8 cellular contexts compared by ENCODE assay signal in genomic region chrX:70444326-70445196, GRCh38. TPM values are rescaled to one million over a fixed set of nuclear protein-coding genes. Genes with fewer than 3 reads are reported as not detected.
DNase-seq lines count a peak whose midpoint lies in the region; FAIRE-seq and TF ChIP-seq lines count a peak whose summit lies in the region.

DLG3 (plus strand) TSS chrX:70444835; CDS start chrX:70445202, 367 bp downstream.

- no peaks in the 10 kb centered on the region for H3K9me1 ChIP-seq in keratinocyte (ENCODE audit: control insufficient read depth, extremely low read depth, insufficient read depth, low read length)

- intact Hi-C loops in MCF 10A (cut with micrococcal nuclease): no loop called here

- H3K27me3 ChIP-seq in keratinocyte (ENCODE audit: control insufficient read depth, extremely low read depth, insufficient read depth, low read length): peaks cover 34% of the 10 kb centered on the region

- CTCF ChIA-PET in MCF 10A (lab: Yijun Ruan, JAX): interaction anchor here (0.6 to 2.3 kb wide), 8 partner anchors 7 to 276 kb away, joined by 3 to 10 read pairs (median 4); no protein-coding TSS in a partner anchor

- no peak within 1 kb of the TSS for H3K4me3 Mint-ChIP-seq in MCF 10A (ENCODE audit: unreplicated experiment)

- no peak within 1 kb of the TSS for H3K27ac ChIP-seq in keratinocyte (ENCODE audit: control insufficient read depth, insufficient read depth, low read length)
- peak within 1 kb of the TSS; percentile 47 for H3K27ac ChIP-seq in substantia nigra (ENCODE audit: low read depth, low read length, poor library complexity, severe bottlenecking)

- POLR2A ChIA-PET in MCF 10A (lab: Yijun Ruan, JAX): interaction anchor here (0.6 kb wide), 1 partner anchor 1612 kb away, joined by 3 read pairs; no protein-coding TSS in a partner anchor

- H3K9me3 ChIP-seq in keratinocyte (ENCODE audit: control insufficient read depth, low read depth, low read length): no peaks in the 10 kb centered on the region

- no peak within 1 kb of the TSS for H3K4me2 ChIP-seq in keratinocyte (ENCODE audit: control insufficient read depth, extremely low read depth, insufficient read depth, low read depth, low read length)

- dilution Hi-C loops in keratinocyte (cut with MboI; ENCODE audit: extremely low pct_ligation_motif_present, low sequenced_read_pairs): no loop called here

- no peak for TF ChIP-seq POLR2A in erythroblast (IDR thresholded peaks at IDR 0.05; ENCODE audit: low read length)

- peak; percentile 42 for DNase-seq in activated CD4-positive, alpha-beta T cell treated with anti-CD3 and anti-CD28 coated beads for 48 hours
- DNase-seq in activated CD4-positive, alpha-beta T cell treated with anti-CD3 and anti-CD28 coated beads for 1 hour: no peak
- peak; percentile 57 for DNase-seq in NCI-H345 treated with DMSO at 0.1 percent for 48 hours (lab: John Stamatoyannopoulos, UW; ENCODE audit: unreplicated experiment)
- DNase-seq in MCF 10A (ENCODE audit: unreplicated experiment): peak; percentile 23
- DNase-seq in keratinocyte (ENCODE audit: low read depth, low spot score): no peak
- peak in 43 of 49 donors; percentile 1 to 75 (median 34) for DNase-seq in substantia nigra (lab: John Stamatoyannopoulos, UW)
- no peak for DNase-seq in erythroblast (lab: John Stamatoyannopoulos, UW)
- no peak for DNase-seq in cortex of kidney (lab: John Stamatoyannopoulos, UW)

- no peak for TF ChIP-seq CTCF in MCF 10A (IDR thresholded peaks at IDR 0.05; ENCODE audit: unreplicated experiment)
- TF ChIP-seq CTCF in keratinocyte (optimal IDR thresholded peaks at IDR 0.05 in 1 of 3, IDR thresholded peaks at IDR 0.05 in 1 of 3, conservative IDR thresholded peaks at IDR 0.05 in 1 of 3; ENCODE audit: extremely low read depth in 1 of 3, insufficient read depth in 2 of 3, low read length in 3 of 3): no peak

- no peaks in the 10 kb centered on the region for H3K4me1 Mint-ChIP-seq in MCF 10A (ENCODE audit: insufficient read depth, unreplicated experiment)

- peaks cover 52% of the 10 kb centered on the region for H3K27me3 Mint-ChIP-seq in MCF 10A (ENCODE audit: insufficient read depth, unreplicated experiment)

- no peaks in the 10 kb centered on the region for H3K36me3 ChIP-seq in keratinocyte (ENCODE audit: control insufficient read depth in 2 of 2, extremely low read depth in 1 of 2, insufficient read depth in 2 of 2, low read length in 2 of 2)

- no peak within 1 kb of the TSS for H3K4me3 ChIP-seq in keratinocyte (ENCODE audit: control insufficient read depth in 2 of 3, extremely low read depth in 1 of 3, insufficient read depth in 2 of 3, low read depth in 1 of 3, low read length in 3 of 3)

- no peaks in the 10 kb centered on the region for H3K36me3 Mint-ChIP-seq in MCF 10A (ENCODE audit: insufficient read depth, unreplicated experiment)

- no peaks in the 10 kb centered on the region for H3K79me2 ChIP-seq in keratinocyte (ENCODE audit: control insufficient read depth, insufficient read depth, low read length)

- no peak for FAIRE-seq in keratinocyte (lab: Jason Lieb, UNC)

- H3K9me3 Mint-ChIP-seq in MCF 10A (ENCODE audit: unreplicated experiment): no peaks in the 10 kb centered on the region

- no TSS peak for BruUV-seq in MCF 10A (replicated peaks; lab: Mats Ljungman, UMichigan)

- H4K20me1 ChIP-seq in keratinocyte (ENCODE audit: control insufficient read depth, extremely low read depth, insufficient read depth, low read length): no peaks in the 10 kb centered on the region

- no peaks in the 10 kb centered on the region for H3K4me1 ChIP-seq in keratinocyte (ENCODE audit: control insufficient read depth, extremely low read depth, insufficient read depth, low read length)

- no peak within 1 kb of the TSS for H3K27ac Mint-ChIP-seq in MCF 10A (ENCODE audit: low read depth, unreplicated experiment)

- no peak within 1 kb of the TSS for H2AFZ ChIP-seq in keratinocyte (ENCODE audit: control insufficient read depth, low read length)

- no peak within 1 kb of the TSS for H3K9ac ChIP-seq in keratinocyte (ENCODE audit: control insufficient read depth, extremely low read depth, insufficient read depth, low read length)

RNA-seq across cellular contexts. Expression of gene DLG3, which starts in this region (rescaled TPM):
- 12.8 and 20.1 TPM in 2 replicates for total RNA-seq in MCF 10A (2022)
- polyA plus RNA-seq in keratinocyte: 5.9 to 10.1 TPM (median 8.7 TPM) in 3 replicates
- polyA plus RNA-seq in keratinocyte (2011; ENCODE audit: low read depth): 11.7 TPM
- 5.4 and 8.1 TPM in 2 replicates for polyA plus RNA-seq in keratinocyte (2011; cell fraction: cytosol; rRNA removed)
- 6.2 and 6.8 TPM in 2 replicates for polyA plus RNA-seq in keratinocyte (2011; cell fraction: nucleus; rRNA removed)
- polyA plus RNA-seq in keratinocyte (2012; ENCODE audit: low replicate concordance): 5.0 and 6.5 TPM in 2 replicates
- polyA minus RNA-seq in keratinocyte: 5.0 to 11.3 TPM (median 5.9 TPM) in 3 replicates
- 1.3 TPM for polyA minus RNA-seq in keratinocyte (2011; cell fraction: cytosol; rRNA and poly(A)+ RNA removed)
- polyA minus RNA-seq in keratinocyte (2011; cell fraction: nucleus; rRNA and poly(A)+ RNA removed): 1.6 and 6.4 TPM in 2 replicates

Comparison
In these comparisons a context has a peak if more than half of its experiments do, and no peak if none do; other contexts are left out.
1. DNase-seq: peak in activated CD4-positive, alpha-beta T cell treated with anti-CD3 and anti-CD28 coated beads for 48 hours (single experiment), NCI-H345 treated with DMSO at 0.1 percent for 48 hours (single experiment), MCF 10A (single experiment) and substantia nigra (43 of 49); none in activated CD4-positive, alpha-beta T cell treated with anti-CD3 and anti-CD28 coated beads for 1 hour (single experiment), keratinocyte (single experiment), erythroblast (0 of 2) and cortex of kidney (single experiment).